Comparison of ENCODE assay signal across 30 cellular contexts in the genomic region with DNA sequence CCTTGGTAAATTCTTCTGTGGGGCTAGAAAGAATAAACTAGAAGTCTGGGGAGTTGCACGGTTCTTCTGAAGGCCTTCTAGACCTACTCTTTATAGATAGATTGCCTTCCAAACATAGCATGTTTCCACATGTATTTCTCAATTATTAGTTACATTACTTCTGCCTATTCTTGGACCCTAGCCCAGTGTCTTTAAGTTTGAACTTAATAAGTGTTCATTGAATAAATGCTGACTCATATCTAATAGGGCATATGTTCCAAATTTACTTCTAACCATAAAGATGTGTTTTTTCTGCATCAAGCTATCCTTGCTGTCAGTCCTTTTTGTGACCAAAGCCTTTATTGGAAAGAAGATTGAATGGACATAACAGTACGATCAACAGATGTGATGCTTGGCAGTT.
"Had no signal": no experiment of that assay in that cellular context is flagged by ENCODE, and none has a peak within 500 bp of the region (broad histone marks: within the 10 kb centered on the region; RNA-seq: fewer than 3 reads in every experiment).

No MANE protein-coding gene starts in this region.

- H3K36me3 ChIP-seq: cardiac muscle cell, colonic mucosa, gastrocnemius medialis, ovary, sigmoid colon, uterus had no signal

- H2AFZ ChIP-seq: hepatocyte had no signal

- H3K27ac Mint-ChIP-seq: activated B cell treated with CpG ODN at 0.5 μM for 24 hours; activated CD8-positive, alpha-beta T cell treated with anti-CD3 and anti-CD28 coated beads, Interleukin-2, amount 10 ng/mL, durations not matched to agents 7 days and 5 days; activated naive CD8-positive, alpha-beta T cell; mesothelial cell of epicardium; naive B cell; nephron progenitor cell; progenitor cell of endocrine pancreas; stimulated activated effector memory CD8-positive, alpha-beta T cell treated with anti-CD3 and anti-CD28 coated beads, Interleukin-12 subunit alpha, Interleukin-12 subunit beta, amount 100 ng/mL, for 72 hours; stimulated activated naive CD8-positive, alpha-beta T cell treated with anti-CD3 and anti-CD28 coated beads, Interleukin-15, Interleukin-2, amounts not matched to agents 100 ng/mL and 50 ng/mL, for 24 hours; T-cell; type B pancreatic cell had no signal

- H3K36me3 Mint-ChIP-seq: activated naive CD8-positive, alpha-beta T cell; naive B cell; stimulated activated effector memory CD8-positive, alpha-beta T cell treated with anti-CD3 and anti-CD28 coated beads, Interleukin-12 subunit alpha, Interleukin-12 subunit beta, amount 100 ng/mL, for 72 hours; T-cell had no signal

- H3K27ac ChIP-seq: cardiac muscle cell, colonic mucosa, gastrocnemius medialis, hepatocyte, ovary, sigmoid colon, uterus had no signal

- DNase-seq: activated B cell treated with CpG ODN at 0.5 μM for 24 hours; activated CD8-positive, alpha-beta T cell treated with anti-CD3 and anti-CD28 coated beads, Interleukin-2, amount 10 ng/mL, durations not matched to agents 7 days and 5 days; activated effector memory CD4-positive, alpha-beta T cell treated with Interleukin-2 at 50 U/mL for 16 hours; activated naive CD4-positive, alpha-beta T cell treated with Interleukin-2 at 50 U/mL for 16 hours; activated T-cell treated with anti-CD3 and anti-CD28 coated beads for 4 hours; anterior cingulate cortex; cerebellar nuclear complex; colonic mucosa; effector CD8-positive, alpha-beta T cell; erythroblast; gastrocnemius medialis; islet precursor cell; left cardiac atrium; naive B cell; nephron progenitor cell; ovary; retina; sigmoid colon; small intestine; stimulated activated CD4-positive, alpha-beta T cell treated with anti-CD3 and anti-CD28 coated beads, Interleukin-4, amount 100 ng/mL, for 24 hours; T-cell; uterus had no signal

- H3K4me3 Mint-ChIP-seq: activated B cell treated with CpG ODN at 0.5 μM for 24 hours; activated CD8-positive, alpha-beta T cell treated with anti-CD3 and anti-CD28 coated beads, Interleukin-2, amount 10 ng/mL, durations not matched to agents 7 days and 5 days; activated naive CD8-positive, alpha-beta T cell; mesothelial cell of epicardium; naive B cell; nephron progenitor cell; stimulated activated effector memory CD8-positive, alpha-beta T cell treated with anti-CD3 and anti-CD28 coated beads, Interleukin-12 subunit alpha, Interleukin-12 subunit beta, amount 100 ng/mL, for 72 hours; stimulated activated naive CD8-positive, alpha-beta T cell treated with anti-CD3 and anti-CD28 coated beads, Interleukin-15, Interleukin-2, amounts not matched to agents 100 ng/mL and 50 ng/mL, for 24 hours; T-cell; type B pancreatic cell had no signal

- H3K4me1 ChIP-seq: colonic mucosa, gastrocnemius medialis, sigmoid colon, uterus had no signal

- H3K27me3 Mint-ChIP-seq: activated B cell treated with CpG ODN at 0.5 μM for 24 hours; activated naive CD8-positive, alpha-beta T cell; naive B cell; progenitor cell of endocrine pancreas; stimulated activated naive CD8-positive, alpha-beta T cell treated with anti-CD3 and anti-CD28 coated beads, Interleukin-15, Interleukin-2, amounts not matched to agents 100 ng/mL and 50 ng/mL, for 24 hours; T-cell; type B pancreatic cell had no signal

- ATAC-seq: activated CD8-positive, alpha-beta T cell treated with anti-CD3 and anti-CD28 coated beads, Interleukin-2, amount 10 ng/mL, durations not matched to agents 7 days and 5 days; gastrocnemius medialis; left cardiac atrium; stimulated activated effector memory CD8-positive, alpha-beta T cell treated with anti-CD3 and anti-CD28 coated beads, Interleukin-12 subunit alpha, Interleukin-12 subunit beta, amount 100 ng/mL, for 72 hours; T-cell had no signal

- H3K9me3 ChIP-seq: colonic mucosa, gastrocnemius medialis, ovary, sigmoid colon, uterus had no signal

- H3K4me3 ChIP-seq: cardiac muscle cell, colonic mucosa, gastrocnemius medialis, hepatocyte, ovary, sigmoid colon, uterus had no signal

- H3K4me2 ChIP-seq: hepatocyte had no signal

- H3K27me3 ChIP-seq: cardiac muscle cell, colonic mucosa, gastrocnemius medialis, hepatocyte, ovary, sigmoid colon, uterus had no signal

- H3K4me1 Mint-ChIP-seq: activated B cell treated with CpG ODN at 0.5 μM for 24 hours; naive B cell; nephron progenitor cell; stimulated activated effector memory CD8-positive, alpha-beta T cell treated with anti-CD3 and anti-CD28 coated beads, Interleukin-12 subunit alpha, Interleukin-12 subunit beta, amount 100 ng/mL, for 72 hours; T-cell had no signal
